ENCODE assay signal across 17 cellular contexts in genomic region chr2:66470199-66470598, GRCh38. TPM values are rescaled to one million over a fixed set of nuclear protein-coding genes. Genes with fewer than 3 reads are reported as not detected.
"Had no signal": no experiment of that assay in that cellular context is flagged by ENCODE, and none has a peak within 500 bp of the region (broad histone marks: within the 10 kb centered on the region; RNA-seq: fewer than 3 reads in every experiment).

No MANE protein-coding gene starts in this region.

- DNase-seq: activated CD4-positive, alpha-beta T cell treated with anti-CD3 and anti-CD28 coated beads for 4 hours; activated CD8-positive, alpha-beta T cell treated with anti-CD3 and anti-CD28 coated beads for 36 hours; activated effector memory CD4-positive, alpha-beta T cell treated with Interleukin-2 at 50 U/mL for 16 hours; activated naive CD4-positive, alpha-beta T cell treated with anti-CD3 and anti-CD28 coated beads, Interleukin-2, amount 50 U/mL, for 16 hours; activated T-cell treated with anti-CD3 and anti-CD28 coated beads, Interleukin-2, amount 50 U/mL, for 4 hours; left cardiac atrium; midbrain; naive B cell; nucleus accumbens; right cardiac atrium; stimulated activated naive CD8-positive, alpha-beta T cell treated with anti-CD3 and anti-CD28 coated beads, Interleukin-15, Interleukin-2, amounts not matched to agents 100 U/mL and 50 U/mL, for 24 hours; T-helper 17 cell had no signal

- H3K36me3 Mint-ChIP-seq: naive B cell had no signal

- H3K27me3 Mint-ChIP-seq: activated CD8-positive, alpha-beta T cell treated with anti-CD3 and anti-CD28 coated beads for 36 hours; naive B cell had no signal

- H3K9me3 Mint-ChIP-seq: activated CD8-positive, alpha-beta T cell treated with anti-CD3 and anti-CD28 coated beads for 36 hours; activated T-cell treated with anti-CD3 and anti-CD28 coated beads, Interleukin-2, amount 50 U/mL, for 4 hours; naive B cell had no signal

- H3K4me1 Mint-ChIP-seq: naive B cell, T-helper 17 cell had no signal

- H3K4me3 ChIP-seq: lung, prostate gland, smooth muscle cell, thoracic aorta had no signal

- H3K4me1 ChIP-seq: prostate gland had no signal

- ATAC-seq: activated CD8-positive, alpha-beta T cell treated with anti-CD3 and anti-CD28 coated beads for 36 hours; activated T-cell treated with anti-CD3 and anti-CD28 coated beads, Interleukin-2, amount 50 U/mL, for 4 hours; esophagus mucosa; left cardiac atrium; right cardiac atrium; stimulated activated naive CD8-positive, alpha-beta T cell treated with anti-CD3 and anti-CD28 coated beads, Interleukin-15, Interleukin-2, amounts not matched to agents 100 U/mL and 50 U/mL, for 24 hours; T-helper 17 cell had no signal

- H3K36me3 ChIP-seq: prostate gland had no signal

- H3K9me3 ChIP-seq: prostate gland, thoracic aorta had no signal

- H3K27ac ChIP-seq: prostate gland, thoracic aorta had no signal

- H3K4me3 Mint-ChIP-seq: activated CD8-positive, alpha-beta T cell treated with anti-CD3 and anti-CD28 coated beads for 36 hours; activated T-cell treated with anti-CD3 and anti-CD28 coated beads, Interleukin-2, amount 50 U/mL, for 4 hours; naive B cell; T-helper 17 cell had no signal

- H3K27ac Mint-ChIP-seq: activated CD8-positive, alpha-beta T cell treated with anti-CD3 and anti-CD28 coated beads for 36 hours; naive B cell; T-helper 17 cell had no signal

RNA-seq across cellular contexts. Expression of gene MEIS1, which starts 35.3 kb away (rescaled TPM):
- total RNA-seq: activated CD8-positive, alpha-beta T cell treated with anti-CD3 and anti-CD28 coated beads for 36 hours had no signal
